Comparison of ENCODE assay signal across 8 cellular contexts in the genomic region with DNA sequence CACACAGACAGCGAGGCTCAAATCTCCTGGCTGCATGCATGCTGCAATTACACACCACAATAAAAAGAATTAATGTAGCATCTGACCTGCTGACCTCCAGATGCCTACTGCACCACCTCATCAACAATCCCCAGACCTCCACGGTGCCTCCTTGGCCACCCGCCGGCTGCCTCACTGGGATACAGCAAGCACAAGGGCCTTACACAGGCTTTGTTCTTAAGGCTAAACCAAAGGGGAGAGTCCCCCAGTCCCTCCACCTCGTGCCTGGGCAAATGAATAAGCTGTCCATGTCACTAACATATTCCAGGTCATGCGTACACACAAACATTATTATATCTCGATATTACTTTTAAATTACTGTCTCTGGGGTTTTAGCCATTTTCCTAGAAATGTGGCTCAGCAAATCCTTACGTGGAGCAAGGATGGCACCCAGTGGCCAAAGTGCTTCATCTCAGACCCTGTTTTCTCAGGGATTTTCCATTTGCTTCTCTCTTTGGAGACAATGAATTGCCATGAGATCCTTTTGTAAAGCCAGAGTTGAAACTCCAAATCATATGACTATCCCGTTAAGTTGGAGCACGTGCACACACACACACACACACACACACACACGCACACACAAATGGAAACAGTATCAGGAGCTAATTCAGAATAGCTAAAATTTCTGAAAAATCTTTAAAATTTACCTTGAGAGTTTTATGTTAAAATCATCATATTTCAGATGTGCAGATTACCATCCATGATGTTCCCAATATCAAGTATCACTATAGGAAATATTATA.
DNase-seq lines count a peak whose midpoint lies in the region; ATAC-seq, FAIRE-seq and TF ChIP-seq lines count a peak whose summit lies in the region.

No MANE protein-coding gene starts in this region.

- no peaks in the 10 kb centered on the region for H3K9me3 Mint-ChIP-seq in endothelial cell (ENCODE audit: unreplicated experiment)

- H3K27ac Mint-ChIP-seq in endothelial cell (ENCODE audit: unreplicated experiment): peak overlapping the region; percentile 49

- intact Hi-C loops in left ventricle myocardium superior (cut with micrococcal nuclease): loop anchor here (5.0 kb wide), 1 partner anchor 426 kb away; no protein-coding TSS in a partner anchor

- H3K9ac ChIP-seq in OCI-LY3 (ENCODE audit: low read length): no peak overlapping the region
- no peak overlapping the region for H3K9ac ChIP-seq in neural cell (ENCODE audit: low read length)

- DNase-seq in cardiac muscle cell (ENCODE audit: low read depth in 1 of 2, low spot score in 1 of 2): peak; percentile 70 to 76
- no peak for DNase-seq in left ventricle myocardium superior
- peak; percentile 55 for DNase-seq in endothelial cell (ENCODE audit: low spot score)
- DNase-seq in GM12892 (ENCODE audit: insufficient read length): no peak

- no peaks in the 10 kb centered on the region for H3K9me3 ChIP-seq in cardiac muscle cell (ENCODE audit: low read depth)
- no peaks in the 10 kb centered on the region for H3K9me3 ChIP-seq in OCI-LY3 (ENCODE audit: insufficient read depth, low read length)
- no peaks in the 10 kb centered on the region for H3K9me3 ChIP-seq in neural cell (ENCODE audit: low read length)

- no peak for FAIRE-seq in GM12892 (lab: Jason Lieb, UNC)

- H3K4me2 ChIP-seq in OCI-LY3 (ENCODE audit: low read length) (no peak overlapping the region), neural cell (ENCODE audit: low read length) (peak overlapping the region; percentile 5)

- TF ChIP-seq CTCF in cardiac muscle cell (IDR thresholded peaks at IDR 0.05; ENCODE audit: low read depth, low read length): peak; percentile 63
- TF ChIP-seq CTCF in OCI-LY3 (IDR thresholded peaks at IDR 0.05; ENCODE audit: low read depth, low read length): peak; percentile 42
- TF ChIP-seq CTCF in endothelial cell (IDR thresholded peaks at IDR 0.05; ENCODE audit: unreplicated experiment): no peak
- peak; percentile 93 for TF ChIP-seq CTCF in neural cell (IDR thresholded peaks at IDR 0.05; ENCODE audit: poor library complexity, severe bottlenecking)

- H3K4me3 ChIP-seq in cardiac muscle cell: no peak overlapping the region
- H3K4me3 ChIP-seq in OCI-LY3 (ENCODE audit: low read length): no peak overlapping the region
- H3K4me3 ChIP-seq in neural cell (ENCODE audit: low read length): no peak overlapping the region

- no peak overlapping the region for H3K4me3 Mint-ChIP-seq in endothelial cell (ENCODE audit: unreplicated experiment)

- peaks cover 4% of the 10 kb centered on the region for H3K27me3 Mint-ChIP-seq in endothelial cell (ENCODE audit: unreplicated experiment)

- no peak for ATAC-seq in left ventricle myocardium superior
- ATAC-seq in HG03432 (IDR thresholded peaks at IDR 0.05; ENCODE audit: unreplicated experiment): no peak
- ATAC-seq in GM21515 (IDR thresholded peaks at IDR 0.05; ENCODE audit: unreplicated experiment): no peak

- H3K27me3 ChIP-seq in cardiac muscle cell: no peaks in the 10 kb centered on the region
- H3K27me3 ChIP-seq in OCI-LY3 (ENCODE audit: low read depth, low read length): peaks cover 14% of the 10 kb centered on the region
- H3K27me3 ChIP-seq in neural cell (ENCODE audit: insufficient read depth, low read depth, low read length): no peaks in the 10 kb centered on the region

- no peaks in the 10 kb centered on the region for H3K36me3 Mint-ChIP-seq in endothelial cell (ENCODE audit: low read depth, unreplicated experiment)

- H3F3A ChIP-seq in neural cell (ENCODE audit: insufficient read depth, low read length, poor library complexity, severe bottlenecking): no peaks in the 10 kb centered on the region

- no peaks in the 10 kb centered on the region for H3K36me3 ChIP-seq in cardiac muscle cell
- H3K36me3 ChIP-seq in OCI-LY3 (replicated peaks; ENCODE audit: low read depth, low read length): no peaks in the 10 kb centered on the region
- H3K36me3 ChIP-seq in neural cell (ENCODE audit: insufficient read depth, low read length): no peaks in the 10 kb centered on the region

- H2AFZ ChIP-seq in OCI-LY3 (ENCODE audit: low read depth, low read length) (no peak overlapping the region), neural cell (ENCODE audit: low read depth, low read length) (peak overlapping the region; percentile 35)

- TF ChIP-seq RAD21 in neural cell (conservative IDR thresholded peaks at IDR 0.05): peak; percentile 96

- H3K27ac ChIP-seq in cardiac muscle cell (no peak overlapping the region), OCI-LY3 (ENCODE audit: low read length) (no peak overlapping the region), neural cell (ENCODE audit: low read length) (peak overlapping the region; percentile 19)

- H3K79me2 ChIP-seq in OCI-LY3 (ENCODE audit: low read length) (no peaks in the 10 kb centered on the region), neural cell (replicated peaks; ENCODE audit: insufficient read depth, low read length) (no peaks in the 10 kb centered on the region)

- H3K4me1 ChIP-seq in cardiac muscle cell (ENCODE audit: low read depth): peaks cover 37% of the 10 kb centered on the region
- H3K4me1 ChIP-seq in OCI-LY3 (ENCODE audit: low read length): peaks cover 2% of the 10 kb centered on the region; the same call in 1 of the 2 replicates

- H4K20me1 ChIP-seq in OCI-LY3 (ENCODE audit: insufficient read depth, low read length) (no peaks in the 10 kb centered on the region), neural cell (ENCODE audit: insufficient read depth) (no peaks in the 10 kb centered on the region)

- H3K4me1 Mint-ChIP-seq in endothelial cell (ENCODE audit: unreplicated experiment): peaks cover 46% of the 10 kb centered on the region

- TF ChIP-seq POLR2A in GM12892 (IDR thresholded peaks at IDR 0.05; ENCODE audit: low read depth, low read length): no peak

- TF ChIP-seq EP300 in neural cell (conservative IDR thresholded peaks at IDR 0.05; ENCODE audit: poor library complexity, severe bottlenecking): no peak

- no peaks in the 10 kb centered on the region for H3K9me2 ChIP-seq in neural cell (ENCODE audit: insufficient read depth, low read length)

TF ChIP-seq in neural cell, 6 proteins besides CTCF, POLR2A, EP300 and RAD21:
- TF ChIP-seq SMC3 (conservative IDR thresholded peaks at IDR 0.05; ENCODE audit: poor library complexity) (peak; percentile 96), REST (IDR thresholded peaks at IDR 0.05; ENCODE audit: borderline replicate concordance) (no peak)

Comparison
In these comparisons a context has a peak if more than half of its experiments do, and no peak if none do; other contexts are left out.
1. DNase-seq: peak in cardiac muscle cell (2 of 2) and endothelial cell (single experiment); none in left ventricle myocardium superior (single experiment) and GM12892 (single experiment).